Comparison of ENCODE assay signal across 28 cellular contexts in the genomic region with DNA sequence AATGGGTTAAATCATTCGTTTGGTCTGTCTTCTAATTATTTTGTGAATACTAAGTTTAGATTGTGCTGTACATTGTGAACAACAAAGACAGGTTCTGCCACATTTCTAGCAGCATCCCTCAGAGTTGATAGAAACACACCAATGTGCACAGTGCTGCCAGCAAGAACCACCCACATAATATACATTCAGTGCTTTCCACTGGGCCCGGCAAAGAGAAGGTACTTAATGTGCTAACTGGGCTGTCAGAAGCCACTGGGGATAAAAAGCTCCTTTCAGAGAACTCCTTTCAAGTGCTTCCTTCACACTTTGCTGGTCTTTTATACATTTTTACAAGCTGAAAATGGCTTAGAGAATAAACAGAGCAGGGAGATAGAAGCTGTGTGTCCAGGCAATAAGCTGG. TPM values are rescaled to one million over a fixed set of nuclear protein-coding genes. Genes with fewer than 3 reads are reported as not detected.
"Had no signal": no experiment of that assay in that cellular context is flagged by ENCODE, and none has a peak within 500 bp of the region (broad histone marks: within the 10 kb centered on the region; RNA-seq: fewer than 3 reads in every experiment).

No MANE protein-coding gene starts in this region.

- H3K36me3 ChIP-seq: brain microvascular endothelial cell, cardiac muscle cell, WERI-Rb-1 had no signal

- H3K4me3 Mint-ChIP-seq: activated CD4-positive, alpha-beta memory T cell treated with anti-CD3 and anti-CD28 coated beads, Interleukin-2, amount 10 ng/mL, durations not matched to agents 7 days and 5 days; activated CD4-positive, alpha-beta T cell treated with anti-CD3 and anti-CD28 coated beads for 36 hours; activated naive CD4-positive, alpha-beta T cell treated with anti-CD3 and anti-CD28 coated beads for 36 hours; activated naive CD8-positive, alpha-beta T cell; activated T-helper 17 cell treated with anti-CD3 and anti-CD28 coated beads, Interleukin-2, amount 50 U/mL, for 72 hours had no signal

- H3K27me3 ChIP-seq: brain microvascular endothelial cell, cardiac muscle cell had no signal

- H3K9me3 Mint-ChIP-seq: activated CD4-positive, alpha-beta memory T cell treated with anti-CD3 and anti-CD28 coated beads, Interleukin-2, amount 10 ng/mL, durations not matched to agents 7 days and 5 days; activated naive CD4-positive, alpha-beta T cell treated with anti-CD3 and anti-CD28 coated beads for 36 hours; activated T-helper 17 cell treated with anti-CD3 and anti-CD28 coated beads, Interleukin-2, amount 50 U/mL, for 72 hours had no signal

- ATAC-seq: activated CD4-positive, alpha-beta T cell treated with anti-CD3 and anti-CD28 coated beads for 36 hours; activated T-helper 17 cell treated with anti-CD3 and anti-CD28 coated beads, Interleukin-2, amount 50 U/mL, for 72 hours; Panc1; Right ventricle myocardium inferior had no signal

- H3K27ac Mint-ChIP-seq: activated CD4-positive, alpha-beta memory T cell treated with anti-CD3 and anti-CD28 coated beads, Interleukin-2, amount 10 ng/mL, durations not matched to agents 7 days and 5 days; activated CD4-positive, alpha-beta T cell treated with anti-CD3 and anti-CD28 coated beads for 36 hours; activated naive CD4-positive, alpha-beta T cell treated with anti-CD3 and anti-CD28 coated beads for 36 hours; activated naive CD8-positive, alpha-beta T cell; activated T-helper 17 cell treated with anti-CD3 and anti-CD28 coated beads, Interleukin-2, amount 50 U/mL, for 72 hours had no signal

- H3K27ac ChIP-seq: brain microvascular endothelial cell, cardiac muscle cell, SK-N-MC, WERI-Rb-1 had no signal

- DNase-seq: activated CD4-positive, alpha-beta memory T cell treated with anti-CD3 and anti-CD28 coated beads, Interleukin-2, amount 10 ng/mL, durations not matched to agents 7 days and 5 days; activated CD4-positive, alpha-beta T cell treated with anti-CD3 and anti-CD28 coated beads for 36 hours; activated CD4-positive, alpha-beta T cell treated with anti-CD3 and anti-CD28 coated beads, Interleukin-2, amount 50 U/mL, for 1 hour; activated gamma-delta T cell; activated naive CD4-positive, alpha-beta T cell treated with anti-CD3 and anti-CD28 coated beads for 36 hours; activated T-cell treated with anti-CD3 and anti-CD28 coated beads for 4 hours; activated T-cell treated with anti-CD3 and anti-CD28 coated beads, Interleukin-2, amount 50 U/mL, for 48 hours; brain microvascular endothelial cell; MM.1S; NCI-H1694 treated with DMSO at 0.1 percent for 48 hours; NCI-H2029 treated with DMSO at 0.1 percent for 48 hours; NCI-H345; NCI-H510A; NCI-H526 treated with DMSO at 0.1 percent for 48 hours; NCI-H82; NK-92 treated with Interleukin-12 subunit alpha and Interleukin-12 subunit beta, amount 100 ng/mL, for 24 hours; OCI-M1; RPMI8226; T-helper 1 cell; WERI-Rb-1 had no signal

- H3K4me3 ChIP-seq: cardiac muscle cell, SK-N-MC had no signal

- H3K36me3 Mint-ChIP-seq: activated naive CD8-positive, alpha-beta T cell had no signal

RNA-seq across cellular contexts. Expression of a gene that starts 58.0 kb away (rescaled TPM):
- total RNA-seq: activated CD4-positive, alpha-beta memory T cell treated with anti-CD3 and anti-CD28 coated beads, Interleukin-2, amount 10 ng/mL, durations not matched to agents 7 days and 5 days; activated CD4-positive, alpha-beta T cell treated with anti-CD3 and anti-CD28 coated beads for 36 hours; activated CD8-positive, alpha-beta memory T cell treated with anti-CD3 and anti-CD28 coated beads for 36 hours; activated naive CD4-positive, alpha-beta T cell treated with anti-CD3 and anti-CD28 coated beads for 36 hours; activated T-helper 17 cell treated with anti-CD3 and anti-CD28 coated beads, Interleukin-2, amount 50 U/mL, for 72 hours; cardiac muscle cell; Right ventricle myocardium inferior; T-helper 2 cell treated with Interferon-gamma antibody and Interleukin-4, amounts not matched to agents 100 ng/mL and 5 ng/mL, for 36 hours had no signal
